In genomic region chr12:109450980-109451379, GRCh38 we compare ENCODE assay signal across 21 cellular contexts. TPM values are rescaled to one million over a fixed set of nuclear protein-coding genes. Genes with fewer than 3 reads are reported as not detected.
A peak's percentile ranks its signal among the peaks of the same experiment; 100 is the strongest.
DNase-seq lines count a peak whose midpoint lies in the region; ATAC-seq and TF ChIP-seq lines count a peak whose summit lies in the region.
"Had no signal": no experiment of that assay in that cellular context is flagged by ENCODE, and none has a peak within 500 bp of the region (broad histone marks: within the 10 kb centered on the region; RNA-seq: fewer than 3 reads in every experiment).

No MANE protein-coding gene starts in this region.

- H3K27ac Mint-ChIP-seq in activated naive CD8-positive, alpha-beta T cell treated with anti-CD3 and anti-CD28 coated beads, Interleukin-2, amount 10 ng/mL, durations not matched to agents 7 days and 5 days: peak overlapping the region; percentile 56
- H3K27ac Mint-ChIP-seq in activated naive CD8-positive, alpha-beta T cell treated with anti-CD3 and anti-CD28 coated beads, Interleukin-2, amount 50 U/mL, for 24 hours: no peak overlapping the region
- peak overlapping the region; percentile 44 for H3K27ac Mint-ChIP-seq in T-helper 2 cell treated with Interferon-gamma antibody and Interleukin-4, amounts not matched to agents 5 μg/mL and 100 μg/mL, for 36 hours
- H3K27ac Mint-ChIP-seq: T-cell had no signal

- DNase-seq in activated naive CD8-positive, alpha-beta T cell treated with anti-CD3 and anti-CD28 coated beads, Interleukin-2, amount 10 ng/mL, durations not matched to agents 7 days and 5 days: no peak
- no peak for DNase-seq in activated naive CD8-positive, alpha-beta T cell treated with anti-CD3 and anti-CD28 coated beads, Interleukin-2, amount 50 U/mL, for 24 hours
- no peak for DNase-seq in T-helper 2 cell treated with Interferon-gamma antibody and Interleukin-4, amounts not matched to agents 5 μg/mL and 100 μg/mL, for 36 hours (ENCODE audit: low spot score)
- no peak for DNase-seq in transverse colon
- DNase-seq: activated CD4-positive, alpha-beta T cell treated with anti-CD3 and anti-CD28 coated beads for 48 hours; activated gamma-delta T cell; amniotic stem cell; C1 segment of cervical spinal cord; central memory CD4-positive, alpha-beta T cell; foreskin keratinocyte; islet precursor cell; occipital lobe; SHP77 treated with DMSO at 0.1 percent for 48 hours; stomach; T-cell had no signal

- H3K9me3 ChIP-seq in mucosa of rectum (ENCODE audit: control insufficient read depth in 2 of 2, low read length in 2 of 2) (no peaks in the 10 kb centered on the region), transverse colon (no peaks in the 10 kb centered on the region)
- H3K9me3 ChIP-seq: stomach, upper lobe of left lung had no signal

- H3K27ac ChIP-seq in mucosa of rectum (ENCODE audit: low read depth in 2 of 2, low read length in 2 of 2) (peak overlapping the region; percentile 64 to 69), transverse colon (peak overlapping the region; percentile 58 to 79 (median 72))
- H3K27ac ChIP-seq: foreskin keratinocyte had no signal

- POLR2A ChIA-PET in activated naive CD8-positive, alpha-beta T cell treated with anti-CD3 and anti-CD28 coated beads, Interleukin-2, amount 10 ng/mL, durations not matched to agents 7 days and 5 days (lab: Charles Lee): no interaction called here

- H3K4me1 Mint-ChIP-seq in activated naive CD8-positive, alpha-beta T cell treated with anti-CD3 and anti-CD28 coated beads, Interleukin-2, amount 10 ng/mL, durations not matched to agents 7 days and 5 days: no peaks in the 10 kb centered on the region
- no peaks in the 10 kb centered on the region for H3K4me1 Mint-ChIP-seq in activated naive CD8-positive, alpha-beta T cell treated with anti-CD3 and anti-CD28 coated beads, Interleukin-2, amount 50 U/mL, for 24 hours
- peaks cover 2% of the 10 kb centered on the region for H3K4me1 Mint-ChIP-seq in T-helper 2 cell treated with Interferon-gamma antibody and Interleukin-4, amounts not matched to agents 5 μg/mL and 100 μg/mL, for 36 hours (ENCODE audit: low read depth)

- H3K36me3 ChIP-seq in mucosa of rectum (ENCODE audit: control insufficient read depth in 2 of 2, insufficient read depth in 2 of 2, low read length in 2 of 2): peaks cover 45 to 62% of the 10 kb centered on the region in 2 donors
- H3K36me3 ChIP-seq in transverse colon: peaks cover 0 to 29% (median 13%) of the 10 kb centered on the region in 4 donors

- no peak for ATAC-seq in activated naive CD8-positive, alpha-beta T cell treated with anti-CD3 and anti-CD28 coated beads, Interleukin-2, amount 10 ng/mL, durations not matched to agents 7 days and 5 days (ENCODE audit: low read depth)
- no peak for ATAC-seq in activated naive CD8-positive, alpha-beta T cell treated with anti-CD3 and anti-CD28 coated beads, Interleukin-2, amount 50 U/mL, for 24 hours
- ATAC-seq in GM21526 (IDR thresholded peaks at IDR 0.05; ENCODE audit: low FRiP score, unreplicated experiment) (no peak), HG02884 (IDR thresholded peaks at IDR 0.05; ENCODE audit: unreplicated experiment) (no peak), HG02571 (IDR thresholded peaks at IDR 0.05; ENCODE audit: unreplicated experiment) (no peak)
- ATAC-seq: foreskin keratinocyte, T-cell had no signal

- 40 to 58% methylated on average over 2 to 3 of the region's 4 CpGs for WGBS in transverse colon (ENCODE audit: low coverage in 1 of 2), 2 donors

- H3K9me3 Mint-ChIP-seq in activated naive CD8-positive, alpha-beta T cell treated with anti-CD3 and anti-CD28 coated beads, Interleukin-2, amount 10 ng/mL, durations not matched to agents 7 days and 5 days: no peaks in the 10 kb centered on the region
- no peaks in the 10 kb centered on the region for H3K9me3 Mint-ChIP-seq in activated naive CD8-positive, alpha-beta T cell treated with anti-CD3 and anti-CD28 coated beads, Interleukin-2, amount 50 U/mL, for 24 hours
- H3K9me3 Mint-ChIP-seq in T-helper 2 cell treated with Interferon-gamma antibody and Interleukin-4, amounts not matched to agents 5 μg/mL and 100 μg/mL, for 36 hours: no peaks in the 10 kb centered on the region
- H3K9me3 Mint-ChIP-seq: T-cell had no signal

- H3K4me3 ChIP-seq in mucosa of rectum (ENCODE audit: low read length in 2 of 2) (no peak overlapping the region), transverse colon (no peak overlapping the region)
- H3K4me3 ChIP-seq: lung, stomach, upper lobe of left lung had no signal

- H3K4me1 ChIP-seq in mucosa of rectum (ENCODE audit: control insufficient read depth in 2 of 2, insufficient read depth in 2 of 2, low read length in 2 of 2) (peaks cover 29 to 41% of the 10 kb centered on the region in 2 donors), transverse colon (peaks cover 35 to 64% (median 45%) of the 10 kb centered on the region in 4 donors)
- H3K4me1 ChIP-seq: foreskin keratinocyte had no signal

- in situ Hi-C loops in transverse colon (cut with MboI; ENCODE audit: low pct_ligation_motif_present in 1 of 4, low pct_unique_long_range_greater_than_20kb in 1 of 4, low sequenced_read_pairs in 3 of 4): no loop called here

- intact Hi-C loops in transverse colon (cut with DNase I; ENCODE audit: low total_unique reads): no loop called here

- no peak for TF ChIP-seq EP300 in transverse colon (IDR thresholded peaks at IDR 0.05; ENCODE audit: low read depth)

- TF ChIP-seq POLR2A in transverse colon (IDR thresholded peaks at IDR 0.05): no peak

- H3K9ac ChIP-seq in mucosa of rectum (ENCODE audit: low read depth in 1 of 2, low read length in 2 of 2): no peak overlapping the region

- peaks cover 11% of the 10 kb centered on the region for H3K36me3 Mint-ChIP-seq in activated naive CD8-positive, alpha-beta T cell treated with anti-CD3 and anti-CD28 coated beads, Interleukin-2, amount 10 ng/mL, durations not matched to agents 7 days and 5 days
- H3K36me3 Mint-ChIP-seq in activated naive CD8-positive, alpha-beta T cell treated with anti-CD3 and anti-CD28 coated beads, Interleukin-2, amount 50 U/mL, for 24 hours (ENCODE audit: low read depth): peaks cover 20% of the 10 kb centered on the region
- H3K36me3 Mint-ChIP-seq in T-helper 2 cell treated with Interferon-gamma antibody and Interleukin-4, amounts not matched to agents 5 μg/mL and 100 μg/mL, for 36 hours (ENCODE audit: low read depth): peaks cover 26% of the 10 kb centered on the region

- no peak overlapping the region for H3K4me3 Mint-ChIP-seq in activated naive CD8-positive, alpha-beta T cell treated with anti-CD3 and anti-CD28 coated beads, Interleukin-2, amount 10 ng/mL, durations not matched to agents 7 days and 5 days
- H3K4me3 Mint-ChIP-seq in activated naive CD8-positive, alpha-beta T cell treated with anti-CD3 and anti-CD28 coated beads, Interleukin-2, amount 50 U/mL, for 24 hours: no peak overlapping the region
- H3K4me3 Mint-ChIP-seq in T-helper 2 cell treated with Interferon-gamma antibody and Interleukin-4, amounts not matched to agents 5 μg/mL and 100 μg/mL, for 36 hours: no peak overlapping the region
- H3K4me3 Mint-ChIP-seq: T-cell had no signal

- TF ChIP-seq CTCF in transverse colon (IDR thresholded peaks at IDR 0.05): no peak

- H3K27me3 ChIP-seq in mucosa of rectum (ENCODE audit: control insufficient read depth in 2 of 2, insufficient read depth in 2 of 2, low read length in 2 of 2) (no peaks in the 10 kb centered on the region), transverse colon (no peaks in the 10 kb centered on the region)
- H3K27me3 ChIP-seq: foreskin keratinocyte, stomach, upper lobe of left lung had no signal

- H3K27me3 Mint-ChIP-seq in activated naive CD8-positive, alpha-beta T cell treated with anti-CD3 and anti-CD28 coated beads, Interleukin-2, amount 10 ng/mL, durations not matched to agents 7 days and 5 days: no peaks in the 10 kb centered on the region
- no peaks in the 10 kb centered on the region for H3K27me3 Mint-ChIP-seq in activated naive CD8-positive, alpha-beta T cell treated with anti-CD3 and anti-CD28 coated beads, Interleukin-2, amount 50 U/mL, for 24 hours
- H3K27me3 Mint-ChIP-seq in T-helper 2 cell treated with Interferon-gamma antibody and Interleukin-4, amounts not matched to agents 5 μg/mL and 100 μg/mL, for 36 hours (ENCODE audit: low read depth): no peaks in the 10 kb centered on the region
- H3K27me3 Mint-ChIP-seq: T-cell had no signal

RNA-seq across cellular contexts. Expression of gene KCTD10, which starts 26.1 kb away (rescaled TPM):
- 10 to 100 TPM; 34.8 to 39.8 TPM for total RNA-seq in activated naive CD8-positive, alpha-beta T cell treated with anti-CD3 and anti-CD28 coated beads, Interleukin-2, amount 10 ng/mL, durations not matched to agents 7 days and 5 days
- total RNA-seq in transverse colon: 100 to 1,000 TPM in 1 of 4 donors, 10 to 100 TPM in 3; 67.2 to 126 (median 79.5) TPM

RNA-seq across cellular contexts. Expression of gene UBE3B, which starts 26.5 kb away (rescaled TPM):
- 10 to 100 TPM; 40.0 to 41.7 TPM for total RNA-seq in activated naive CD8-positive, alpha-beta T cell treated with anti-CD3 and anti-CD28 coated beads, Interleukin-2, amount 10 ng/mL, durations not matched to agents 7 days and 5 days
- 10 to 100 TPM; 34.4 to 73.0 (median 71.6) TPM for total RNA-seq in transverse colon
